3 cellular contexts compared by ENCODE assay signal in the genomic region with DNA sequence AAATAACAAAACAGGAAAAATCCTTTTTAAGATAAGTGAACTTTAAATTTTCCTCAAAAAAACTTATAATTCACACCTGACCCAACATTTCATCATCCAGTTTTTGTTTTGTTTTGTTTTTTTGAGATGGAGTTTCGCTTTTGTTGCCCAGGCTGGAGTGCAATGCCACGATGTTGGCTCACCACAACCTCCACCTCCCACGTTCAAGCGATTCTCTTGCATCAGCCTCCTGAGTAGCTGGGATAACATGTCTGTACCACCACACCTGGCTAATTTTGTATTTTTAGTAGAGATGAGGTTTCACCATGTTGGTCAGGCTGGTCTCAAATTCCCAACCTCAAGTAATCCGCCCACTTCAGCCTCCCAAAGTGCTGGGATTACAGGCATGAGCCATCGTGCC. TPM values are rescaled to one million over a fixed set of nuclear protein-coding genes. Genes with fewer than 3 reads are reported as not detected.
"Had no signal": no experiment of that assay in that cellular context is flagged by ENCODE, and none has a peak within 500 bp of the region (broad histone marks: within the 10 kb centered on the region; RNA-seq: fewer than 3 reads in every experiment).

No MANE protein-coding gene starts in this region.

RNA-seq across cellular contexts. Expression of gene ZNF878, which starts 30.6 kb away (rescaled TPM):
- total RNA-seq: prostate gland had no signal
- polyA plus RNA-seq: naive thymus-derived CD8-positive, alpha-beta T cell; smooth muscle cell had no signal
